Comparison of ENCODE assay signal across 22 cellular contexts in genomic region chr1:116429821-116430374, GRCh38.
"Had no signal": no experiment of that assay in that cellular context is flagged by ENCODE, and none has a peak within 500 bp of the region (broad histone marks: within the 10 kb centered on the region; RNA-seq: fewer than 3 reads in every experiment).

No MANE protein-coding gene starts in this region.

- H3K4me1 ChIP-seq: foreskin keratinocyte, left lung, prostate gland, tibial artery had no signal

- H3K27ac Mint-ChIP-seq: activated B cell treated with CpG ODN at 0.5 μM for 24 hours; activated CD4-positive, alpha-beta T cell treated with anti-CD3 and anti-CD28 coated beads for 36 hours; activated naive CD4-positive, alpha-beta T cell treated with anti-CD3 and anti-CD28 coated beads for 36 hours; dendritic cell treated with granulocyte-macrophage colony-stimulating factor and Interleukin-4, amounts not matched to agents 40 ng/mL and 50 ng/mL, for 4 days; immature natural killer cell; natural killer cell treated with Interleukin-12 subunit alpha and Interleukin-12 subunit beta and Interleukin-15 and Interleukin-18, amount 100 ng/mL, for 72 hours; stimulated activated naive CD8-positive, alpha-beta T cell treated with anti-CD3 and anti-CD28 coated beads, Interleukin-15, Interleukin-2, amounts not matched to agents 100 ng/mL and 50 ng/mL, for 24 hours had no signal

- H3K36me3 ChIP-seq: left lung, ovary, prostate gland, tibial artery had no signal

- H3K4me3 ChIP-seq: body of pancreas, hepatocyte, left lung, ovary, prostate gland, tibial artery had no signal

- H3K27ac ChIP-seq: body of pancreas, foreskin keratinocyte, hepatocyte, left lung, ovary, prostate gland, tibial artery had no signal

- H3K27me3 ChIP-seq: body of pancreas, hepatocyte, left lung, ovary, tibial artery had no signal

- H3K36me3 Mint-ChIP-seq: immature natural killer cell; natural killer cell treated with Interleukin-12 subunit alpha and Interleukin-12 subunit beta and Interleukin-15 and Interleukin-18, amount 100 ng/mL, for 72 hours had no signal

- DNase-seq: activated B cell treated with CpG ODN at 0.5 μM for 24 hours; activated CD4-positive, alpha-beta T cell treated with anti-CD3 and anti-CD28 coated beads for 36 hours; activated CD4-positive, alpha-beta T cell treated with anti-CD3 and anti-CD28 coated beads, Interleukin-2, amount 50 U/mL, for 4 hours; activated naive CD4-positive, alpha-beta T cell treated with anti-CD3 and anti-CD28 coated beads for 36 hours; activated T-cell treated with anti-CD3 and anti-CD28 coated beads, Interleukin-2, amount 50 U/mL, for 48 hours; body of pancreas; caudate nucleus; effector CD4-positive, alpha-beta T cell; foreskin keratinocyte; immature natural killer cell; left lung; ovary; stimulated activated CD4-positive, alpha-beta T cell treated with anti-CD3 and anti-CD28 coated beads, Interleukin-12 subunit alpha, Interleukin-12 subunit beta, amount 100 ng/mL, for 4 hours; stimulated activated CD4-positive, alpha-beta T cell treated with anti-CD3 and anti-CD28 coated beads, Interleukin-4, amount 100 ng/mL, for 4 hours; T-helper 1 cell; T-helper 9 cell; tibial artery had no signal

- H3K9me3 ChIP-seq: body of pancreas, left lung, ovary, prostate gland, tibial artery had no signal

- H3K4me1 Mint-ChIP-seq: activated B cell treated with CpG ODN at 0.5 μM for 24 hours; activated CD4-positive, alpha-beta T cell treated with anti-CD3 and anti-CD28 coated beads for 36 hours; immature natural killer cell had no signal

- H3K4me3 Mint-ChIP-seq: activated B cell treated with CpG ODN at 0.5 μM for 24 hours; activated CD4-positive, alpha-beta T cell treated with anti-CD3 and anti-CD28 coated beads for 36 hours; activated naive CD4-positive, alpha-beta T cell treated with anti-CD3 and anti-CD28 coated beads for 36 hours; dendritic cell treated with granulocyte-macrophage colony-stimulating factor and Interleukin-4, amounts not matched to agents 40 ng/mL and 50 ng/mL, for 4 days; immature natural killer cell; natural killer cell treated with Interleukin-12 subunit alpha and Interleukin-12 subunit beta and Interleukin-15 and Interleukin-18, amount 100 ng/mL, for 72 hours; stimulated activated naive CD8-positive, alpha-beta T cell treated with anti-CD3 and anti-CD28 coated beads, Interleukin-15, Interleukin-2, amounts not matched to agents 100 ng/mL and 50 ng/mL, for 24 hours had no signal

- ATAC-seq: activated CD4-positive, alpha-beta T cell treated with anti-CD3 and anti-CD28 coated beads for 36 hours; body of pancreas; foreskin keratinocyte; left lung; natural killer cell treated with Interleukin-12 subunit alpha and Interleukin-12 subunit beta and Interleukin-15 and Interleukin-18, amount 100 ng/mL, for 72 hours had no signal

- H3K27me3 Mint-ChIP-seq: activated CD4-positive, alpha-beta T cell treated with anti-CD3 and anti-CD28 coated beads for 36 hours had no signal
